ENCODE assay signal across 1 cellular context in the genomic region with DNA sequence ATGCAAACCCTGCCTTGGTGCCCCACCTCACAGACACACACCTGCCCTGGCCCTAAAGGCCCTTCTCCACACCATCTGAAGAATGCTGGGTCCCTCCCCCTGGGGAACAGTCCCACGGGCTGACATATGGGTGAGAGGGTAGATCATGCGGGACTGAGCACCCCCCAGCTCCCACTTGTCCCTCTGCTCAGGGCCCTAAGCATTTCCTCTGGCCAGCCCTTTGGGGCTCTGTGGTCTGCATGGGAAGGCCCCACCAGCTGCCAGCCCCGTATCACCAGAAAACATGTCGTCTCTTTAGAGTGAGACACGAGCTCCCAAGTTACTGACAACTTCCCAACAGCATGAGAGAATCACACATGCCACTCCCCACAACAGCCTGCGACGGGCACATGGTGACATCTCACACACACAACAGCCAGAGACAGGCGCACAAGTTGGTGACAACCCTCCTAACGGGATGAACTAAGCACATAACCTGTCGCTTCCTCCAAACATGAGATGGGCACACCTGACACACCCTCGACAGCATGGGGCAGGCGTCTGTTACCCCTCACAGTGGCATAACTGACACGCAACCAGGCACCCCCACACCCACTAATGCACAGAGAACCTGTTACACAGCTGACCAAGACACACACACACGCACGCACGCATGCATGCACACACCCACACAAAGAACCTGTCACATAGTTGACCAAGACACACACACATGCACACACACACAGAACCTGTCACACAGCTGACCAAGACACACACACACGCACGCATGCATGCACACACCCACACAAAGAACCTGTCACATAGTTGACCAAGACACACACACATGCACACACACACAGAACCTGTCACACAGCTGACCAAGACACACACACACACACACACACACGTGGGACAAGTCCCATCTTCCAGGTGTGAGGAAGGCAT.
TF ChIP-seq lines count a peak whose summit lies in the region.

No MANE protein-coding gene starts in this region.

TF ChIP-seq in HepG2, 621 proteins besides CTCF, POLR2A, EP300 and RAD21 (continues in another document):
- TF ChIP-seq, protein P1, sequence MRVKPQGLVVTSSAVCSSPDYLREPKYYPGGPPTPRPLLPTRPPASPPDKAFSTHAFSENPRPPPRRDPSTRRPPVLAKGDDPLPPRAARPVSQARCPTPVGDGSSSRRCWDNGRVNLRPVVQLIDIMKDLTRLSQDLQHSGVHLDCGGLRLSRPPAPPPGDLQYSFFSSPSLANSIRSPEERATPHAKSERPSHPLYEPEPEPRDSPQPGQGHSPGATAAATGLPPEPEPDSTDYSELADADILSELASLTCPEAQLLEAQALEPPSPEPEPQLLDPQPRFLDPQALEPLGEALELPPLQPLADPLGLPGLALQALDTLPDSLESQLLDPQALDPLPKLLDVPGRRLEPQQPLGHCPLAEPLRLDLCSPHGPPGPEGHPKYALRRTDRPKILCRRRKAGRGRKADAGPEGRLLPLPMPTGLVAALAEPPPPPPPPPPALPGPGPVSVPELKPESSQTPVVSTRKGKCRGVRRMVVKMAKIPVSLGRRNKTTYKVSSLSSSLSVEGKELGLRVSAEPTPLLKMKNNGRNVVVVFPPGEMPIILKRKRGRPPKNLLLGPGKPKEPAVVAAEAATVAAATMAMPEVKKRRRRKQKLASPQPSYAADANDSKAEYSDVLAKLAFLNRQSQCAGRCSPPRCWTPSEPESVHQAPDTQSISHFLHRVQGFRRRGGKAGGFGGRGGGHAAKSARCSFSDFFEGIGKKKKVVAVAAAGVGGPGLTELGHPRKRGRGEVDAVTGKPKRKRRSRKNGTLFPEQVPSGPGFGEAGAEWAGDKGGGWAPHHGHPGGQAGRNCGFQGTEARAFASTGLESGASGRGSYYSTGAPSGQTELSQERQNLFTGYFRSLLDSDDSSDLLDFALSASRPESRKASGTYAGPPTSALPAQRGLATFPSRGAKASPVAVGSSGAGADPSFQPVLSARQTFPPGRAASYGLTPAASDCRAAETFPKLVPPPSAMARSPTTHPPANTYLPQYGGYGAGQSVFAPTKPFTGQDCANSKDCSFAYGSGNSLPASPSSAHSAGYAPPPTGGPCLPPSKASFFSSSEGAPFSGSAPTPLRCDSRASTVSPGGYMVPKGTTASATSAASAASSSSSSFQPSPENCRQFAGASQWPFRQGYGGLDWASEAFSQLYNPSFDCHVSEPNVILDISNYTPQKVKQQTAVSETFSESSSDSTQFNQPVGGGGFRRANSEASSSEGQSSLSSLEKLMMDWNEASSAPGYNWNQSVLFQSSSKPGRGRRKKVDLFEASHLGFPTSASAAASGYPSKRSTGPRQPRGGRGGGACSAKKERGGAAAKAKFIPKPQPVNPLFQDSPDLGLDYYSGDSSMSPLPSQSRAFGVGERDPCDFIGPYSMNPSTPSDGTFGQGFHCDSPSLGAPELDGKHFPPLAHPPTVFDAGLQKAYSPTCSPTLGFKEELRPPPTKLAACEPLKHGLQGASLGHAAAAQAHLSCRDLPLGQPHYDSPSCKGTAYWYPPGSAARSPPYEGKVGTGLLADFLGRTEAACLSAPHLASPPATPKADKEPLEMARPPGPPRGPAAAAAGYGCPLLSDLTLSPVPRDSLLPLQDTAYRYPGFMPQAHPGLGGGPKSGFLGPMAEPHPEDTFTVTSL (CRISPR knock-in tag; IDR thresholded peaks at IDR 0.05; ENCODE audit: borderline replicate concordance): no peak
- no peak for TF ChIP-seq CBX1 (IDR thresholded peaks at IDR 0.05; ENCODE audit: low read depth)
- TF ChIP-seq FOXK1 (CRISPR knock-in tag; IDR thresholded peaks at IDR 0.05; ENCODE audit: borderline replicate concordance, low read depth): no peak
- TF ChIP-seq, protein P2, sequence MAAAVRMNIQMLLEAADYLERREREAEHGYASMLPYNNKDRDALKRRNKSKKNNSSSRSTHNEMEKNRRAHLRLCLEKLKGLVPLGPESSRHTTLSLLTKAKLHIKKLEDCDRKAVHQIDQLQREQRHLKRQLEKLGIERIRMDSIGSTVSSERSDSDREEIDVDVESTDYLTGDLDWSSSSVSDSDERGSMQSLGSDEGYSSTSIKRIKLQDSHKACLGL (CRISPR knock-in tag; IDR thresholded peaks at IDR 0.05): 0 out of 2 replicates have a peak, but pooled peaks have one; percentile 1
- no peak for TF ChIP-seq ZSCAN20 (CRISPR knock-in tag; IDR thresholded peaks at IDR 0.05; ENCODE audit: borderline replicate concordance)
- TF ChIP-seq ZNF17 (CRISPR knock-in tag; IDR thresholded peaks at IDR 0.05): no peak
- TF ChIP-seq CENPT (CRISPR knock-in tag; IDR thresholded peaks at IDR 0.05; ENCODE audit: low read depth): 0 out of 2 replicates have a peak, but pooled peaks have one; percentile 26
- TF ChIP-seq BCL6 (CRISPR knock-in tag; IDR thresholded peaks at IDR 0.05): no peak
- TF ChIP-seq KDM2A (CRISPR knock-in tag; IDR thresholded peaks at IDR 0.05; ENCODE audit: borderline replicate concordance, low read depth): no peak
- TF ChIP-seq PAX8 (CRISPR knock-in tag; IDR thresholded peaks at IDR 0.05; ENCODE audit: borderline replicate concordance): no peak
- TF ChIP-seq ZNF124 (CRISPR knock-in tag; IDR thresholded peaks at IDR 0.05): no peak
- 0 out of 2 replicates have a peak, but pooled peaks have one; percentile 45 for TF ChIP-seq ZNF558 (CRISPR knock-in tag; IDR thresholded peaks at IDR 0.05; ENCODE audit: borderline replicate concordance)
- TF ChIP-seq, protein P3, sequence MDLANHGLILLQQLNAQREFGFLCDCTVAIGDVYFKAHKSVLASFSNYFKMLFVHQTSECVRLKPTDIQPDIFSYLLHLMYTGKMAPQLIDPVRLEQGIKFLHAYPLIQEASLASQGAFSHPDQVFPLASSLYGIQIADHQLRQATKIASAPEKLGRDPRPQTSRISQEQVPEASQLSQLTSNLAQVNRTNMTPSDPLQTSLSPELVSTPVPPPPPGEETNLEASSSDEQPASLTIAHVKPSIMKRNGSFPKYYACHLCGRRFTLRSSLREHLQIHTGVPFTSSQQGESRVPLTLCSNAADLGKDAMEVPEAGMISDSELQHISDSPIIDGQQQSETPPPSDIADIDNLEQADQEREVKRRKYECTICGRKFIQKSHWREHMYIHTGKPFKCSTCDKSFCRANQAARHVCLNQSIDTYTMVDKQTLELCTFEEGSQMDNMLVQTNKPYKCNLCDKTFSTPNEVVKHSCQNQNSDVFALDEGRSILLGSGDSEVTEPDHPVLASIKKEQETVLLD (CRISPR knock-in tag; IDR thresholded peaks at IDR 0.05; ENCODE audit: low read depth): no peak
- no peak for TF ChIP-seq SCMH1 (CRISPR knock-in tag; IDR thresholded peaks at IDR 0.05; ENCODE audit: borderline replicate concordance)
- TF ChIP-seq ZIK1 (CRISPR knock-in tag; IDR thresholded peaks at IDR 0.05; ENCODE audit: borderline replicate concordance, low read depth): peak; percentile 45; the same call in 1 of the 2 replicates
- no peak for TF ChIP-seq ZNF253 (CRISPR knock-in tag; IDR thresholded peaks at IDR 0.05; ENCODE audit: borderline replicate concordance)
- no peak for TF ChIP-seq ZNF816 (CRISPR knock-in tag; IDR thresholded peaks at IDR 0.05; ENCODE audit: borderline replicate concordance)
- no peak for TF ChIP-seq NFATC3 (CRISPR knock-in tag; IDR thresholded peaks at IDR 0.05)
- TF ChIP-seq NFIB (CRISPR knock-in tag; IDR thresholded peaks at IDR 0.05; ENCODE audit: borderline replicate concordance): no peak
- TF ChIP-seq FOXO1 (CRISPR knock-in tag; IDR thresholded peaks at IDR 0.05): no peak
- TF ChIP-seq POLR2AphosphoS2 (IDR thresholded peaks at IDR 0.05; ENCODE audit: low read depth, low read length): no peak
- TF ChIP-seq NFRKB (IDR thresholded peaks at IDR 0.05): no peak
- no peak for TF ChIP-seq ZNF652 (CRISPR knock-in tag; IDR thresholded peaks at IDR 0.05; ENCODE audit: borderline replicate concordance, low read depth)
- TF ChIP-seq EHMT2 (IDR thresholded peaks at IDR 0.05; ENCODE audit: borderline replicate concordance, low read depth, low read length): no peak
- no peak for TF ChIP-seq ZNF251 (CRISPR knock-in tag; IDR thresholded peaks at IDR 0.05)
- TF ChIP-seq, protein P4, sequence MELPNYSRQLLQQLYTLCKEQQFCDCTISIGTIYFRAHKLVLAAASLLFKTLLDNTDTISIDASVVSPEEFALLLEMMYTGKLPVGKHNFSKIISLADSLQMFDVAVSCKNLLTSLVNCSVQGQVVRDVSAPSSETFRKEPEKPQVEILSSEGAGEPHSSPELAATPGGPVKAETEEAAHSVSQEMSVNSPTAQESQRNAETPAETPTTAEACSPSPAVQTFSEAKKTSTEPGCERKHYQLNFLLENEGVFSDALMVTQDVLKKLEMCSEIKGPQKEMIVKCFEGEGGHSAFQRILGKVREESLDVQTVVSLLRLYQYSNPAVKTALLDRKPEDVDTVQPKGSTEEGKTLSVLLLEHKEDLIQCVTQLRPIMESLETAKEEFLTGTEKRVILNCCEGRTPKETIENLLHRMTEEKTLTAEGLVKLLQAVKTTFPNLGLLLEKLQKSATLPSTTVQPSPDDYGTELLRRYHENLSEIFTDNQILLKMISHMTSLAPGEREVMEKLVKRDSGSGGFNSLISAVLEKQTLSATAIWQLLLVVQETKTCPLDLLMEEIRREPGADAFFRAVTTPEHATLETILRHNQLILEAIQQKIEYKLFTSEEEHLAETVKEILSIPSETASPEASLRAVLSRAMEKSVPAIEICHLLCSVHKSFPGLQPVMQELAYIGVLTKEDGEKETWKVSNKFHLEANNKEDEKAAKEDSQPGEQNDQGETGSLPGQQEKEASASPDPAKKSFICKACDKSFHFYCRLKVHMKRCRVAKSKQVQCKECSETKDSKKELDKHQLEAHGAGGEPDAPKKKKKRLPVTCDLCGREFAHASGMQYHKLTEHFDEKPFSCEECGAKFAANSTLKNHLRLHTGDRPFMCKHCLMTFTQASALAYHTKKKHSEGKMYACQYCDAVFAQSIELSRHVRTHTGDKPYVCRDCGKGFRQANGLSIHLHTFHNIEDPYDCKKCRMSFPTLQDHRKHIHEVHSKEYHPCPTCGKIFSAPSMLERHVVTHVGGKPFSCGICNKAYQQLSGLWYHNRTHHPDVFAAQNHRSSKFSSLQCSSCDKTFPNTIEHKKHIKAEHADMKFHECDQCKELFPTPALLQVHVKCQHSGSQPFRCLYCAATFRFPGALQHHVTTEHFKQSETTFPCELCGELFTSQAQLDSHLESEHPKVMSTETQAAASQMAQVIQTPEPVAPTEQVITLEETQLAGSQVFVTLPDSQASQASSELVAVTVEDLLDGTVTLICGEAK (IDR thresholded peaks at IDR 0.05): no peak
- TF ChIP-seq, protein P4 (CRISPR knock-in tag; IDR thresholded peaks at IDR 0.05): no peak
- no peak for TF ChIP-seq FOXP1 (IDR thresholded peaks at IDR 0.05)
- no peak for TF ChIP-seq FOXP1 (CRISPR knock-in tag; IDR thresholded peaks at IDR 0.05)
- peak; percentile 17 for TF ChIP-seq AGO2 (optimal IDR thresholded peaks at IDR 0.05; ENCODE audit: low read depth, low read length)
- TF ChIP-seq RBFOX2 (IDR thresholded peaks at IDR 0.05; ENCODE audit: low read depth, low read length): no peak
- no peak for TF ChIP-seq HOXD1 (CRISPR knock-in tag; IDR thresholded peaks at IDR 0.05)
- TF ChIP-seq SP2 (CRISPR knock-in tag; IDR thresholded peaks at IDR 0.05): peak; percentile 35; the same call in 1 of the 2 replicates
- TF ChIP-seq, protein P5, sequence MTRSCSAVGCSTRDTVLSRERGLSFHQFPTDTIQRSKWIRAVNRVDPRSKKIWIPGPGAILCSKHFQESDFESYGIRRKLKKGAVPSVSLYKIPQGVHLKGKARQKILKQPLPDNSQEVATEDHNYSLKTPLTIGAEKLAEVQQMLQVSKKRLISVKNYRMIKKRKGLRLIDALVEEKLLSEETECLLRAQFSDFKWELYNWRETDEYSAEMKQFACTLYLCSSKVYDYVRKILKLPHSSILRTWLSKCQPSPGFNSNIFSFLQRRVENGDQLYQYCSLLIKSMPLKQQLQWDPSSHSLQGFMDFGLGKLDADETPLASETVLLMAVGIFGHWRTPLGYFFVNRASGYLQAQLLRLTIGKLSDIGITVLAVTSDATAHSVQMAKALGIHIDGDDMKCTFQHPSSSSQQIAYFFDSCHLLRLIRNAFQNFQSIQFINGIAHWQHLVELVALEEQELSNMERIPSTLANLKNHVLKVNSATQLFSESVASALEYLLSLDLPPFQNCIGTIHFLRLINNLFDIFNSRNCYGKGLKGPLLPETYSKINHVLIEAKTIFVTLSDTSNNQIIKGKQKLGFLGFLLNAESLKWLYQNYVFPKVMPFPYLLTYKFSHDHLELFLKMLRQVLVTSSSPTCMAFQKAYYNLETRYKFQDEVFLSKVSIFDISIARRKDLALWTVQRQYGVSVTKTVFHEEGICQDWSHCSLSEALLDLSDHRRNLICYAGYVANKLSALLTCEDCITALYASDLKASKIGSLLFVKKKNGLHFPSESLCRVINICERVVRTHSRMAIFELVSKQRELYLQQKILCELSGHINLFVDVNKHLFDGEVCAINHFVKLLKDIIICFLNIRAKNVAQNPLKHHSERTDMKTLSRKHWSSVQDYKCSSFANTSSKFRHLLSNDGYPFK (CRISPR knock-in tag; IDR thresholded peaks at IDR 0.05; ENCODE audit: borderline replicate concordance): 0 out of 2 replicates have a peak, but pooled peaks have one; percentile 3
- 0 out of 2 replicates have a peak, but pooled peaks have one; percentile 21 for TF ChIP-seq ZNF564 (CRISPR knock-in tag; IDR thresholded peaks at IDR 0.05)
